Comparison of ENCODE assay signal across 8 cellular contexts in the genomic region with DNA sequence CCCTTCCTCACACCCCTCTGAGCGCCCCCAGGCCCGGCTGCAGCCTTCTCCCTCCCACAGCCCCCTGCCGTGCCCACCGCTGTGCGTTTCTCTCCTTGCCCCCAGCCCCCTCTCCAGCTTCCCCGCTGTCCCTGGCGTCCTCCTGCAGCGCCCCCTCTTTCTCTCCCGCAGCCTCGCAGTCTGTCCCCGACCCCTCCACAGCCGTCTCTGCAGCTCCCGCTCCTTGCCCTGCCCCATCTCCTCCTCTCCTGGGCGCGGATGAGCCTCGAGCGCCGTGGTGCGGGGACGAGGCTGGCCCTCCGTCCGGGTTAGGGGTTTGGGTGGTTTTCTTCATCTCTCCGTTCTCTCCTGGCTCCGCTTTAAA. TPM values are rescaled to one million over a fixed set of nuclear protein-coding genes. Genes with fewer than 3 reads are reported as not detected.
DNase-seq lines count a peak whose midpoint lies in the region; ATAC-seq and TF ChIP-seq lines count a peak whose summit lies in the region.

No MANE protein-coding gene starts in this region.

- H3K27me3 Mint-ChIP-seq in Caco-2 (ENCODE audit: insufficient read depth, unreplicated experiment) = no peaks in the 10 kb centered on the region
- H3K27me3 Mint-ChIP-seq in IgD-negative memory B cell = peaks cover 21% of the 10 kb centered on the region
- H3K27me3 Mint-ChIP-seq in activated naive CD8-positive, alpha-beta T cell treated with anti-CD3 and anti-CD28 coated beads, Interleukin-2, amount 50 U/mL, for 24 hours = peaks cover 12% of the 10 kb centered on the region

- CTCF ChIA-PET in Caco-2 (lab: Charles Lee) = interaction anchor here (0.5 kb wide), 1 partner anchor 13 kb away, joined by 3 read pairs; no protein-coding TSS in a partner anchor

- ATAC-seq in activated naive CD8-positive, alpha-beta T cell treated with anti-CD3 and anti-CD28 coated beads, Interleukin-2, amount 50 U/mL, for 24 hours = no peak
- ATAC-seq in right lobe of liver (no peak), GM18517 (IDR thresholded peaks at IDR 0.05; ENCODE audit: unreplicated experiment) (no peak)

- BruUV-seq in Caco-2 (replicated peaks; lab: Mats Ljungman, UMichigan) = no TSS peak

- in situ Hi-C loops in transverse colon (cut with MboI; ENCODE audit: low pct_ligation_motif_present in 1 of 4, low pct_unique_long_range_greater_than_20kb in 1 of 4, low sequenced_read_pairs in 3 of 4) = no loop called here

- TF ChIP-seq POLR2A in right lobe of liver (IDR thresholded peaks at IDR 0.05) = no peak
- no peak for TF ChIP-seq POLR2A in transverse colon (IDR thresholded peaks at IDR 0.05)

- H3K4me1 Mint-ChIP-seq in Caco-2 (ENCODE audit: low read depth, unreplicated experiment) (peaks cover 14% of the 10 kb centered on the region), IgD-negative memory B cell (peaks cover 6 to 10% (median 7%) of the 10 kb centered on the region in 3 donors)
- peaks cover 24% of the 10 kb centered on the region for H3K4me1 Mint-ChIP-seq in activated naive CD8-positive, alpha-beta T cell treated with anti-CD3 and anti-CD28 coated beads, Interleukin-2, amount 50 U/mL, for 24 hours

- H3K36me3 ChIP-seq in Caco-2 (ENCODE audit: control insufficient read depth, insufficient read depth, low read length) (peaks cover 3% of the 10 kb centered on the region; the same call in 1 of the 2 replicates), right lobe of liver (no peaks in the 10 kb centered on the region), transverse colon (no peaks in the 10 kb centered on the region)

- no peak for TF ChIP-seq EP300 in transverse colon (IDR thresholded peaks at IDR 0.05; ENCODE audit: low read depth)

- H3K27ac Mint-ChIP-seq in Caco-2 (ENCODE audit: unreplicated experiment) (peak overlapping the region; percentile 95), IgD-negative memory B cell (peak overlapping the region in 1 of 3 donors; percentile 27)
- H3K27ac Mint-ChIP-seq in activated naive CD8-positive, alpha-beta T cell treated with anti-CD3 and anti-CD28 coated beads, Interleukin-2, amount 50 U/mL, for 24 hours = peak overlapping the region; percentile 86

- H3K4me1 ChIP-seq in Caco-2 = peaks cover 10% of the 10 kb centered on the region; the same call in 1 of the 2 replicates
- peaks cover 0 to 12% (median under 1%) of the 10 kb centered on the region in 4 donors for H3K4me1 ChIP-seq in right lobe of liver
- H3K4me1 ChIP-seq in transverse colon = peaks cover 6 to 39% (median 23%) of the 10 kb centered on the region in 4 donors

- H3K27ac ChIP-seq in right lobe of liver = no peak overlapping the region
- H3K27ac ChIP-seq in transverse colon = peak overlapping the region; percentile 83 to 99 (median 96)

- POLR2A ChIA-PET in Caco-2 (lab: Charles Lee) = interaction anchor here (0.6 kb wide), 1 partner anchor 289 kb away, joined by 3 read pairs; no protein-coding TSS in a partner anchor

- H3K4me3 ChIP-seq in Caco-2 (ENCODE audit: low read depth, low read length) = peak overlapping the region; percentile 67
- H3K4me3 ChIP-seq in right lobe of liver = peak overlapping the region in 2 of 3 donors; percentile 64 to 66
- H3K4me3 ChIP-seq in transverse colon = peak overlapping the region; percentile 20 to 96 (median 81)

- intact Hi-C loops in Caco-2 (cut with micrococcal nuclease; ENCODE audit: unreplicated experiment) (no loop called here), right lobe of liver (cut with DNase I) (no loop called here), transverse colon (cut with DNase I; ENCODE audit: low total_unique reads) (loop anchor here (2.0 kb wide), 1 partner anchor 66 kb away; the partner anchor contains the start of gene UBE2S)

- 4% methylated on average over 23 of the region's 24 CpGs for WGBS in right lobe of liver (ENCODE audit: insufficient coverage, low coverage, low lambda C conversion rate, missing lambda C conversion rate)
- 0 to 1% methylated on average over 2 to 24 of the region's 24 CpGs for WGBS in transverse colon (ENCODE audit: low coverage in 1 of 2), 2 donors

- H3K36me3 Mint-ChIP-seq in Caco-2 (ENCODE audit: insufficient read depth, unreplicated experiment) (peaks cover 39% of the 10 kb centered on the region), IgD-negative memory B cell (no peaks in the 10 kb centered on the region)
- peaks cover 8% of the 10 kb centered on the region for H3K36me3 Mint-ChIP-seq in activated naive CD8-positive, alpha-beta T cell treated with anti-CD3 and anti-CD28 coated beads, Interleukin-2, amount 50 U/mL, for 24 hours (ENCODE audit: low read depth)

- H3K9me3 ChIP-seq in Caco-2 = no peaks in the 10 kb centered on the region
- H3K9me3 ChIP-seq in right lobe of liver = no peaks in the 10 kb centered on the region
- no peaks in the 10 kb centered on the region for H3K9me3 ChIP-seq in transverse colon

- peak in 1 of 2 experiments; percentile 48 for DNase-seq in Caco-2
- peak; percentile 35 for DNase-seq in activated naive CD8-positive, alpha-beta T cell treated with anti-CD3 and anti-CD28 coated beads, Interleukin-2, amount 50 U/mL, for 24 hours
- no peak for DNase-seq in right lobe of liver
- DNase-seq in transverse colon = peak; percentile 43
- no peak for DNase-seq in T-helper 9 cell
- DNase-seq in central memory CD4-positive, alpha-beta T cell = no peak

- TF ChIP-seq CTCF in Caco-2 (IDR thresholded peaks at IDR 0.05; ENCODE audit: insufficient read depth in 1 of 2, low read depth in 1 of 2, low read length in 1 of 2, severe bottlenecking in 1 of 2, unreplicated experiment in 1 of 2) (peak in 1 of 2 experiments; percentile 36), right lobe of liver (IDR thresholded peaks at IDR 0.05) (no peak), transverse colon (IDR thresholded peaks at IDR 0.05) (peak in 2 of 5 experiments; percentile 8 to 10)

- H3K4me3 Mint-ChIP-seq in Caco-2 (ENCODE audit: unreplicated experiment) = peak overlapping the region; percentile 91
- H3K4me3 Mint-ChIP-seq in IgD-negative memory B cell = peak overlapping the region; percentile 10 to 95 (median 89)
- H3K4me3 Mint-ChIP-seq in activated naive CD8-positive, alpha-beta T cell treated with anti-CD3 and anti-CD28 coated beads, Interleukin-2, amount 50 U/mL, for 24 hours = peak overlapping the region; percentile 87

- H3K9me3 Mint-ChIP-seq in Caco-2 (ENCODE audit: unreplicated experiment) (no peaks in the 10 kb centered on the region), IgD-negative memory B cell (peaks cover 0 to 2% (median 0%) of the 10 kb centered on the region in 3 donors)
- H3K9me3 Mint-ChIP-seq in activated naive CD8-positive, alpha-beta T cell treated with anti-CD3 and anti-CD28 coated beads, Interleukin-2, amount 50 U/mL, for 24 hours = no peaks in the 10 kb centered on the region

- H3K27me3 ChIP-seq in Caco-2 (replicated peaks; ENCODE audit: control insufficient read depth, insufficient read depth, low read length) = no peaks in the 10 kb centered on the region
- no peaks in the 10 kb centered on the region for H3K27me3 ChIP-seq in right lobe of liver
- no peaks in the 10 kb centered on the region for H3K27me3 ChIP-seq in transverse colon

RNA-seq across cellular contexts. Expression of gene KMT5C, which starts 1.1 kb away (rescaled TPM):
- total RNA-seq in Caco-2 (2022) = 25.8 and 26.3 TPM in 2 replicates
- polyA plus RNA-seq in IgD-negative memory B cell = 2.3 TPM
- 1 to 10 TPM; 2.3 to 5.3 (median 3.7) TPM for total RNA-seq in right lobe of liver
- 10 to 100 TPM; 27.8 to 80.8 (median 31.3) TPM for total RNA-seq in transverse colon

RNA-seq across cellular contexts. Expression of gene COX6B2, which starts 13.8 kb away (rescaled TPM):
- total RNA-seq in Caco-2 (2022) = 0.27 and 0.35 TPM in 2 replicates
- not detected for polyA plus RNA-seq in IgD-negative memory B cell
- not detected for total RNA-seq in right lobe of liver
- total RNA-seq in transverse colon = 10 to 100 TPM in 3 of 4 donors, 1 to 10 TPM in 1; 4.0 to 58.7 (median 21.0) TPM

RNA-seq across cellular contexts. Expression of gene TMEM150B, which starts 15.6 kb away (rescaled TPM):
- 1.6 and 3.4 TPM in 2 replicates for total RNA-seq in Caco-2 (2022)
- not detected for polyA plus RNA-seq in IgD-negative memory B cell
- total RNA-seq in right lobe of liver = 1 to 10 TPM; 1.1 to 5.6 (median 2.2) TPM
- total RNA-seq in transverse colon = 100 to 1,000 TPM in 1 of 4 donors, 10 to 100 TPM in 3; 26.5 to 135 (median 57.4) TPM

RNA-seq across cellular contexts. Expression of gene GARIN5B, which starts 22.3 kb away (rescaled TPM):
- total RNA-seq in Caco-2 (2022) (not detected in 2 replicates), right lobe of liver (not detected), transverse colon (not detected)
- polyA plus RNA-seq in IgD-negative memory B cell = not detected

RNA-seq across cellular contexts. Expression of gene IL11, which starts 29.5 kb away (rescaled TPM):
- total RNA-seq in Caco-2 (2022) (0.70 and 1.1 TPM in 2 replicates), right lobe of liver (not detected), transverse colon (under 1 TPM in 1 of 4 donors, not detected in 3; 0.48 TPM)
- not detected for polyA plus RNA-seq in IgD-negative memory B cell

Comparison
In these comparisons a context has a peak if more than half of its experiments do, and no peak if none do; other contexts are left out.
1. DNase-seq: peak in activated naive CD8-positive, alpha-beta T cell treated with anti-CD3 and anti-CD28 coated beads, Interleukin-2, amount 50 U/mL, for 24 hours (single experiment) and transverse colon (single experiment); none in right lobe of liver (0 of 3), T-helper 9 cell (single experiment) and central memory CD4-positive, alpha-beta T cell (single experiment).
2. H3K27ac ChIP-seq: peak in transverse colon (4 of 4); none in right lobe of liver (0 of 3).
3. Peak in every context shown above with its lines, with median percentiles within 50 percentile points of each other: H3K4me3 ChIP-seq and H3K4me3 Mint-ChIP-seq.